In genomic region chr15:58142827-58143226, GRCh38 we compare ENCODE assay signal across 25 cellular contexts. TPM values are rescaled to one million over a fixed set of nuclear protein-coding genes. Genes with fewer than 3 reads are reported as not detected.
DNase-seq lines count a peak whose midpoint lies in the region; ATAC-seq, FAIRE-seq and TF ChIP-seq lines count a peak whose summit lies in the region.
"Had no signal": no experiment of that assay in that cellular context is flagged by ENCODE, and none has a peak within 500 bp of the region (broad histone marks: within the 10 kb centered on the region; RNA-seq: fewer than 3 reads in every experiment).

No MANE protein-coding gene starts in this region.

- FAIRE-seq in HepG2 (lab: Jason Lieb, UNC) (no peak), K562 (lab: Jason Lieb, UNC) (peak; percentile 19)
- FAIRE-seq: A204.1, D721Med, GM12878, GM19239 had no signal

- 61% methylated on average over 4 of the region's 4 CpGs for WGBS in liver
- 3% methylated on average over 4 of the region's 4 CpGs for WGBS in HepG2 (ENCODE audit: low lambda C conversion rate)
- WGBS in K562 (ENCODE audit: insufficient coverage, low coverage, missing lambda C conversion rate) = 4% methylated on average over 4 of the region's 4 CpGs

- CTCF ChIA-PET in HepG2 (lab: Yijun Ruan, JAX; ENCODE audit: low intra/inter-chr PET ratio, low total read pairs) (no interaction called here), K562 (lab: Yijun Ruan, JAX; ENCODE audit: low intra/inter-chr PET ratio) (no interaction called here)

- no peak for TF ChIP-seq EP300 in HepG2 (IDR thresholded peaks at IDR 0.05; ENCODE audit: low read depth in 2 of 2, low read length in 2 of 2)
- no peak for TF ChIP-seq EP300 in HepG2 (CRISPR knock-in tag; IDR thresholded peaks at IDR 0.05; ENCODE audit: borderline replicate concordance)
- TF ChIP-seq EP300 in K562 (IDR thresholded peaks at IDR 0.05; ENCODE audit: low read length) = peak; percentile 76

- no peaks in the 10 kb centered on the region for H3K9me1 ChIP-seq in K562 (ENCODE audit: control insufficient read depth, insufficient read depth, low read length)

- H3K4me2 ChIP-seq in HepG2 (ENCODE audit: low read depth, low read length) (no peak overlapping the region), K562 (ENCODE audit: insufficient read depth, low read length) (no peak overlapping the region)
- H3K4me2 ChIP-seq: BLaER1, GM23338 had no signal

- POLR2A ChIA-PET in HepG2 (lab: Yijun Ruan, JAX) (no interaction called here), K562 (lab: Yijun Ruan, JAX) (interaction anchor here (0.7 to 1.1 kb wide), 5 partner anchors 10 to 58 kb away, joined by 3 to 5 read pairs (median 3); no protein-coding TSS in a partner anchor)

- H3K9me3 ChIP-seq in liver (ENCODE audit: control insufficient read depth in 4 of 4, low read length in 3 of 4) = no peaks in the 10 kb centered on the region
- H3K9me3 ChIP-seq in HepG2 (ENCODE audit: low read length) = no peaks in the 10 kb centered on the region
- H3K9me3 ChIP-seq in K562 (replicated peaks; ENCODE audit: control insufficient read depth, insufficient read depth, low read depth, low read length) = no peaks in the 10 kb centered on the region
- no peaks in the 10 kb centered on the region for H3K9me3 ChIP-seq in neutrophil
- H3K9me3 ChIP-seq: BLaER1 had no signal

- ATAC-seq in HepG2 (no peak), K562 (peak; percentile 91), GM21723 (IDR thresholded peaks at IDR 0.05; ENCODE audit: unreplicated experiment) (no peak)
- ATAC-seq: GM12878, GM23338, HCT116 had no signal

- in situ Hi-C loops in HepG2 (cut with HindIII; ENCODE audit: extremely low pct_ligation_motif_present, low pct_unique_long_range_greater_than_20kb) (no loop called here), K562 (cut with MboI) (no loop called here)

- H3K79me2 ChIP-seq in HepG2 (ENCODE audit: insufficient read depth, low read length) (no peaks in the 10 kb centered on the region), K562 (ENCODE audit: control insufficient read depth, insufficient read depth, low read length) (no peaks in the 10 kb centered on the region)

- H2AFZ ChIP-seq in HepG2 (ENCODE audit: low read length) (no peak overlapping the region), K562 (ENCODE audit: low read depth, low read length) (peak overlapping the region; percentile 65)
- H2AFZ ChIP-seq: GM23338 had no signal

- H3K4me3 ChIP-seq in liver (ENCODE audit: low read depth in 1 of 3, low read length in 3 of 3) (no peak overlapping the region), HepG2 (replicated peaks in 1 of 3; ENCODE audit: insufficient read depth in 1 of 3, low read depth in 2 of 3, low read length in 3 of 3) (no peak overlapping the region), K562 (no peak overlapping the region), neutrophil (ENCODE audit: low read depth in 1 of 2, low read length in 1 of 2) (peak overlapping the region; percentile 80 to 81)
- H3K4me3 ChIP-seq: BLaER1, GM12878, GM23338 had no signal

- TF ChIP-seq CTCF in liver (IDR thresholded peaks at IDR 0.05; ENCODE audit: low read depth, low read length, missing input control) (no peak), HepG2 (CRISPR knock-in tag; IDR thresholded peaks at IDR 0.05) (no peak), K562 (IDR thresholded peaks at IDR 0.05 in 2 of 3, conservative IDR thresholded peaks at IDR 0.05 in 1 of 3; ENCODE audit: insufficient read depth in 2 of 3, low read depth in 1 of 3, low read length in 3 of 3) (no peak), neutrophil (IDR thresholded peaks at IDR 0.05) (no peak)

- no TSS peak for BruUV-seq in HepG2 (replicated peaks; lab: Mats Ljungman, UMichigan)
- BruUV-seq in K562 (replicated peaks; lab: Mats Ljungman, UMichigan) = no TSS peak

- H3K9ac ChIP-seq in liver (ENCODE audit: low read depth in 1 of 2, low read length in 2 of 2) (no peak overlapping the region), HepG2 (ENCODE audit: insufficient read depth, low read depth, low read length) (no peak overlapping the region), K562 (ENCODE audit: insufficient read depth in 1 of 2, low read depth in 2 of 2, low read length in 2 of 2) (no peak overlapping the region)
- H3K9ac ChIP-seq: BLaER1 had no signal

- no peak for TF ChIP-seq RAD21 in liver (IDR thresholded peaks at IDR 0.05)
- no peak for TF ChIP-seq RAD21 in HepG2 (CRISPR knock-in tag; IDR thresholded peaks at IDR 0.05)
- peak in 1 of 2 experiments; percentile 19; a peak in 1 of 4 replicates for TF ChIP-seq RAD21 in K562 (CRISPR knock-in tag; conservative IDR thresholded peaks at IDR 0.05 in 1 of 2, IDR thresholded peaks at IDR 0.05 in 1 of 2)

- H3K4me1 ChIP-seq in liver (ENCODE audit: control insufficient read depth in 4 of 4, insufficient read depth in 4 of 4, low read length in 3 of 4) (peaks cover 8 to 45% (median 32%) of the 10 kb centered on the region in 4 donors), HepG2 (ENCODE audit: insufficient read depth, low read length) (no peaks in the 10 kb centered on the region), K562 (replicated peaks in 1 of 2; ENCODE audit: control insufficient read depth in 2 of 2, insufficient read depth in 2 of 2, low read length in 2 of 2) (peaks cover 0 to 17% of the 10 kb centered on the region in 2 experiments; a peak in 2 of 5 replicates), neutrophil (ENCODE audit: control insufficient read depth in 1 of 2, insufficient read depth in 1 of 2, low read depth in 1 of 2, low read length in 1 of 2) (peaks cover 64 to 75% of the 10 kb centered on the region in 2 experiments)
- H3K4me1 ChIP-seq: BLaER1 had no signal

- H3K36me3 ChIP-seq in liver (ENCODE audit: control insufficient read depth in 4 of 4, insufficient read depth in 3 of 4, low read depth in 1 of 4, low read length in 3 of 4) (no peaks in the 10 kb centered on the region), HepG2 (replicated peaks in 1 of 2; ENCODE audit: control insufficient read depth in 1 of 2, insufficient read depth in 2 of 2, low read length in 2 of 2) (no peaks in the 10 kb centered on the region), K562 (ENCODE audit: control insufficient read depth, insufficient read depth, low read length) (no peaks in the 10 kb centered on the region), neutrophil (peaks cover 45% of the 10 kb centered on the region)
- H3K36me3 ChIP-seq: BLaER1 had no signal

- intact Hi-C loops in HepG2 (cut with micrococcal nuclease; ENCODE audit: unreplicated experiment) = no loop called here
- intact Hi-C loops in K562 (cut with micrococcal nuclease) = no loop called here

- H3K27me3 ChIP-seq in liver (ENCODE audit: control insufficient read depth in 4 of 4, insufficient read depth in 4 of 4, low read length in 3 of 4) (no peaks in the 10 kb centered on the region), HepG2 (ENCODE audit: control insufficient read depth in 1 of 2, insufficient read depth in 2 of 2, low read length in 2 of 2) (peaks cover 4 to 19% of the 10 kb centered on the region in 2 experiments), K562 (ENCODE audit: control insufficient read depth in 2 of 2, insufficient read depth in 2 of 2, low read length in 2 of 2) (no peaks in the 10 kb centered on the region), neutrophil (no peaks in the 10 kb centered on the region)
- H3K27me3 ChIP-seq: BLaER1 had no signal

- no peak for TF ChIP-seq POLR2A in HepG2 (IDR thresholded peaks at IDR 0.05; ENCODE audit: insufficient read depth in 1 of 2, low read depth in 2 of 2, low read length in 2 of 2)
- no peak for TF ChIP-seq POLR2A in K562 (conservative IDR thresholded peaks at IDR 0.05)

- H3K27ac ChIP-seq in liver (ENCODE audit: low read depth in 1 of 2, low read length in 2 of 2) (peak overlapping the region; percentile 27 to 94), HepG2 (ENCODE audit: extremely low read length, insufficient read depth, low read length) (no peak overlapping the region), K562 (ENCODE audit: extremely low read depth, low read depth, low read length) (no peak overlapping the region; the same call in 2 of the 3 replicates), neutrophil (peak overlapping the region; percentile 98)
- H3K27ac ChIP-seq: 22Rv1, BLaER1, C4-2B had no signal

- no peaks in the 10 kb centered on the region for H4K20me1 ChIP-seq in HepG2 (ENCODE audit: insufficient read depth, low read length)
- H4K20me1 ChIP-seq in K562 (replicated peaks; ENCODE audit: control insufficient read depth, insufficient read depth, low read length) = no peaks in the 10 kb centered on the region
- H4K20me1 ChIP-seq: BLaER1 had no signal

- no peak for DNase-seq in HepG2 (ENCODE audit: low spot score)
- DNase-seq in K562 (ENCODE audit: extremely low read depth in 1 of 4, low spot score in 3 of 4) = peak in 1 of 4 experiments; percentile 23
- DNase-seq in cortex of kidney (lab: John Stamatoyannopoulos, UW) = no peak
- DNase-seq: CD4-positive, alpha-beta T cell; CD8-positive, alpha-beta memory T cell; DMS 273 treated with DMSO at 0.1 percent for 48 hours; DMS79; EL; GDM1; H9 had no signal

RNA-seq across cellular contexts. Expression of gene AQP9, which starts 4.6 kb away (rescaled TPM):
- total RNA-seq in liver (100 to 1,000 TPM in 1 of 2 donors, 1 to 10 TPM in 1; 1.4 to 103 TPM), HepG2 (2016; rRNA removed; fragmentation: Illumina TruSeq; extraction: Trizol) (not detected in 2 replicates), K562 (2014; rRNA removed) (0.05 TPM in 1 of 2 replicates, not detected in the other), K562 (2014; rRNA removed; fragmentation: Illumina TruSeq; extraction: Trizol) (0.06 TPM in 1 of 2 replicates, not detected in the other), K562 (2015; rRNA removed; fragmentation: Illumina TruSeq; extraction: Trizol) (0.07 TPM in 1 of 2 replicates, not detected in the other), K562 (2021) (0.09 TPM in 1 of 2 replicates, not detected in the other)
- polyA plus RNA-seq in liver (100 to 1,000 TPM in 1 of 2 donors, 10 to 100 TPM in 1; 69.9 to 111 TPM), HepG2 (2011; rRNA removed) (0.03 TPM in 1 of 2 replicates, not detected in the other), K562 (2011; rRNA removed) (0.04 and 0.07 TPM in 2 replicates), K562 (2014; fragmentation: Illumina TruSeq; extraction: Trizol) (not detected in 2 replicates), K562 (2014; fragmentation: Nextera tagmentation; extraction: Ambion mirVana) (under 1 TPM in 1 of 2 experiments, not detected in 1; 0.08 TPM), K562 (2014; rRNA removed) (0.33 TPM in 1 of 2 replicates, not detected in the other)
- not detected in 2 replicates for total RNA-seq in HepG2 (2016; cell fraction: cytosol; rRNA removed; fragmentation: Illumina TruSeq; extraction: Trizol; ENCODE audit: low read depth)
- not detected in 2 replicates for total RNA-seq in HepG2 (2016; cell fraction: insoluble cytoplasmic fraction; rRNA removed; fragmentation: Illumina TruSeq; extraction: Trizol)
- total RNA-seq in HepG2 (2016; cell fraction: membrane; rRNA removed; fragmentation: Illumina TruSeq; extraction: Trizol) = 0.09 TPM in 1 of 2 replicates, not detected in the other
- total RNA-seq in HepG2 (2016; cell fraction: nucleus; rRNA removed; fragmentation: Illumina TruSeq; extraction: Trizol) = not detected in 2 replicates
- 0.05 TPM in 1 of 2 replicates, not detected in the other for polyA plus RNA-seq in HepG2 (2011; cell fraction: cytosol; rRNA removed)
- polyA plus RNA-seq in HepG2 (2011; cell fraction: nucleus; rRNA removed) = not detected in 2 replicates
- polyA plus RNA-seq in HepG2 (2012) = 0.11 TPM in 1 of 2 replicates, not detected in the other
- not detected in 2 replicates for polyA plus RNA-seq in HepG2 (2016; cell fraction: cytosol; fragmentation: Illumina TruSeq; extraction: Trizol; ENCODE audit: low read depth)
- polyA plus RNA-seq in HepG2 (2016; cell fraction: insoluble cytoplasmic fraction; fragmentation: Illumina TruSeq; extraction: Trizol; ENCODE audit: low read depth) = 0.12 TPM in 1 of 2 replicates, not detected in the other
- polyA plus RNA-seq in HepG2 (2016; cell fraction: membrane; fragmentation: Illumina TruSeq; extraction: Trizol; ENCODE audit: low read depth) = not detected in 2 replicates
- not detected in 2 replicates for polyA plus RNA-seq in HepG2 (2016; cell fraction: nucleus; fragmentation: Illumina TruSeq; extraction: Trizol; ENCODE audit: insufficient read depth, low read depth)
- not detected in 2 replicates for polyA minus RNA-seq in HepG2 (2011; rRNA and poly(A)+ RNA removed; ENCODE audit: low replicate concordance)
- polyA minus RNA-seq in HepG2 (2011; cell fraction: cytosol; rRNA and poly(A)+ RNA removed) = not detected in 2 replicates
- not detected in 2 replicates for polyA minus RNA-seq in HepG2 (2011; cell fraction: nucleus; rRNA and poly(A)+ RNA removed)
- 0.32 and 0.81 TPM in 2 replicates for total RNA-seq in K562 (2011; cell fraction: chromatin; rRNA removed; ENCODE audit: low replicate concordance)
- total RNA-seq in K562 (2011; cell fraction: nucleolus; rRNA removed) = 0.17 and 0.39 TPM in 2 replicates
- total RNA-seq in K562 (2011; cell fraction: nucleoplasm; rRNA removed) = 0.29 TPM in 1 of 2 replicates, not detected in the other
- 0.04 TPM in 1 of 2 replicates, not detected in the other for polyA plus RNA-seq in K562 (2011; cell fraction: cytosol; rRNA removed)
- polyA plus RNA-seq in K562 (2011; cell fraction: nucleus; rRNA removed) = 0.20 and 0.31 TPM in 2 replicates
- polyA plus RNA-seq in K562 (2012) = 0.08 and 0.53 TPM in 2 replicates
- 0.12 TPM in 1 of 2 replicates, not detected in the other for polyA minus RNA-seq in K562 (2011; rRNA and poly(A)+ RNA removed)
- polyA minus RNA-seq in K562 (2011; cell fraction: cytosol; rRNA and poly(A)+ RNA removed) = not detected in 2 replicates
- not detected in 2 replicates for polyA minus RNA-seq in K562 (2011; cell fraction: nucleus; rRNA and poly(A)+ RNA removed)
- total RNA-seq: B cell, GM23338, H4, H9 had no signal
- polyA plus RNA-seq: AG04450; CD8-positive, alpha-beta memory T cell; GM23338 had no signal

Comparison
In these comparisons a context has a peak if more than half of its experiments do, and no peak if none do; other contexts are left out.
1. H3K27ac ChIP-seq: peak in liver (2 of 2) and neutrophil (single experiment); none in HepG2 (single experiment) and K562 (single experiment).
2. H3K4me3 ChIP-seq: peak in neutrophil (2 of 2); none in liver (0 of 3), HepG2 (0 of 3) and K562 (single experiment).